ENCODE assay signal across 29 cellular contexts in the genomic region with DNA sequence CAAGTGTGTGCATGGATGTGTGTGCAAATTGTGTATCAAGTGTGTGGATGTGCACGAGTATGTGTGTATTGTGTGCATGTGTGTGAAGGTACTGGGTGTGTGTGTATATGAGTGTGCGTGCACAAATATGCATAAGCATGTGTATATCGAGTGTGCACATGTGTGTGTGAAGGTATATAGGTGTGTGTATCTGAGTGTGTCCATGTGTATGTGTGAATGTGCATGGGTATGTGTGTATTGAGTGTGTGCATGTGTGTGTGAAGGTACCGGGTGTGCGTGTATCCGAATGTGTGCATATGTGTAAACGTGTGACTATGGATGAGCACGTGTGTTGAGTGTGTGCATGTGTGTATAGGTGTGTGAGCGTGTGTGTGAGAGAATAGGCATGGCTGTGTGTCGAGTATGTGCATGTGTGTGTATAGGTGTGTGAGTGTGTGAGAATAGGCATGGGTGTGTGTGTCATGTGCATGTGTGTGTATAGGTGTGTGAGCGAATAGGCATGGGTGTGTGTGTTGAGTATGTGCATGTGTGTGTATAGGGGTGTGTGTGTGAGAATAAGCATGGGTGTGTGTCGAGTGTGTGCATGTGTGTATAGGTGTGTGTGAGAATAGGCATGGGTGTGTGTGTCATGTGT. TPM values are rescaled to one million over a fixed set of nuclear protein-coding genes. Genes with fewer than 3 reads are reported as not detected.
"Had no signal": no experiment of that assay in that cellular context is flagged by ENCODE, and none has a peak within 500 bp of the region (broad histone marks: within the 10 kb centered on the region; RNA-seq: fewer than 3 reads in every experiment).

No MANE protein-coding gene starts in this region.

- H3K27me3 ChIP-seq: esophagus squamous epithelium, ovary, spleen, testis, tibial artery, upper lobe of left lung had no signal

- H3K4me1 Mint-ChIP-seq: immature natural killer cell; memory B cell; stimulated activated memory B cell treated with anti-CD40 and anti-IgM and Interleukin-4, amounts not matched to agents 10 μg/mL and 1 μg/mL and 100 μg/mL, for 72 hours had no signal

- H3K36me3 Mint-ChIP-seq: immature natural killer cell; natural killer cell; stimulated activated memory B cell treated with anti-CD40 and anti-IgM and Interleukin-4, amounts not matched to agents 10 μg/mL and 1 μg/mL and 100 μg/mL, for 72 hours had no signal

- H3K27ac ChIP-seq: coronary artery, esophagus squamous epithelium, ovary, psoas muscle, skin epidermis, spleen, testis, tibial artery, upper lobe of left lung had no signal

- H3K36me3 ChIP-seq: esophagus squamous epithelium, ovary, upper lobe of left lung had no signal

- H3K27me3 Mint-ChIP-seq: effector memory CD8-positive, alpha-beta T cell; memory B cell; stimulated activated memory B cell treated with anti-CD40 and anti-IgM and Interleukin-4, amounts not matched to agents 10 μg/mL and 1 μg/mL and 100 μg/mL, for 72 hours had no signal

- H3K4me3 ChIP-seq: coronary artery, esophagus squamous epithelium, lung, ovary, psoas muscle, skin epidermis, spleen, testis, tibial artery, upper lobe of left lung had no signal

- FAIRE-seq: endometrium had no signal

- H3K4me3 Mint-ChIP-seq: effector memory CD8-positive, alpha-beta T cell; immature natural killer cell; memory B cell; natural killer cell; stimulated activated memory B cell treated with anti-CD40 and anti-IgM and Interleukin-4, amounts not matched to agents 10 μg/mL and 1 μg/mL and 100 μg/mL, for 72 hours had no signal

- H3K9me3 Mint-ChIP-seq: effector memory CD8-positive, alpha-beta T cell; immature natural killer cell; memory B cell; natural killer cell; stimulated activated memory B cell treated with anti-CD40 and anti-IgM and Interleukin-4, amounts not matched to agents 10 μg/mL and 1 μg/mL and 100 μg/mL, for 72 hours had no signal

- ATAC-seq: effector memory CD8-positive, alpha-beta T cell; psoas muscle; right cardiac atrium; stimulated activated memory B cell treated with anti-CD40 and anti-IgM and Interleukin-4, amounts not matched to agents 10 μg/mL and 1 μg/mL and 100 μg/mL, for 72 hours; stimulated activated naive CD8-positive, alpha-beta T cell treated with anti-CD3 and anti-CD28 coated beads, Interleukin-15, Interleukin-2, amounts not matched to agents 100 U/mL and 50 U/mL, for 24 hours had no signal

- H3K4me1 ChIP-seq: psoas muscle, testis, tibial artery, upper lobe of left lung had no signal

- DNase-seq: effector memory CD8-positive, alpha-beta T cell; erythroblast; esophagus squamous epithelium; foreskin melanocyte; hypothalamus; immature natural killer cell; islet precursor cell; natural killer cell; occipital lobe; ovary; psoas muscle; right cardiac atrium; spleen; stimulated activated CD4-positive, alpha-beta T cell treated with anti-CD3 and anti-CD28 coated beads, Interleukin-4, amount 100 ng/mL, for 4 hours; stimulated activated naive CD8-positive, alpha-beta T cell treated with anti-CD3 and anti-CD28 coated beads, Interleukin-15, Interleukin-2, amounts not matched to agents 100 U/mL and 50 U/mL, for 24 hours; substantia nigra; testis; tibial artery; upper lobe of left lung had no signal

- H3K27ac Mint-ChIP-seq: effector memory CD8-positive, alpha-beta T cell; immature natural killer cell; memory B cell; natural killer cell; stimulated activated memory B cell treated with anti-CD40 and anti-IgM and Interleukin-4, amounts not matched to agents 10 μg/mL and 1 μg/mL and 100 μg/mL, for 72 hours had no signal

- H3K9me3 ChIP-seq: esophagus squamous epithelium, ovary, psoas muscle, spleen, testis, tibial artery, upper lobe of left lung had no signal

RNA-seq across cellular contexts. Expression of gene PRR36, which starts 31.4 kb away (rescaled TPM):
- total RNA-seq: dermis microvascular lymphatic vessel endothelial cell, liver, psoas muscle had no signal
- polyA plus RNA-seq: immature natural killer cell, psoas muscle had no signal

RNA-seq across cellular contexts. Expression of gene LRRC8E, which starts 45.5 kb away (rescaled TPM):
- total RNA-seq: mononuclear cell, natural killer cell, occipital lobe had no signal
- polyA plus RNA-seq: immature natural killer cell, neural cell had no signal
